Comparison of ENCODE assay signal across 7 cellular contexts in genomic region chr19:54231077-54231931, GRCh38. TPM values are rescaled to one million over a fixed set of nuclear protein-coding genes. Genes with fewer than 3 reads are reported as not detected.
DNase-seq lines count a peak whose midpoint lies in the region; TF ChIP-seq lines count a peak whose summit lies in the region.

No MANE protein-coding gene starts in this region.

- intact Hi-C loops in tibial artery (cut with DNase I; ENCODE audit: low total_unique reads), result loop anchor here (5.0 kb wide), 1 partner anchor 64 kb away; no protein-coding TSS in a partner anchor

- no peak overlapping the region for H3K4me3 ChIP-seq in tibial artery

- peak; percentile 80 for DNase-seq in GM13977 (ENCODE audit: low spot score)
- DNase-seq in M059J (ENCODE audit: low read depth), result peak; percentile 74
- DNase-seq in SK-MEL-5 (ENCODE audit: low read depth, low spot score), result peak; percentile 72
- peak; percentile 50 for DNase-seq in activated gamma-delta T cell (lab: John Stamatoyannopoulos, UW)
- peak; percentile 56 for DNase-seq in germinal center (ENCODE audit: low spot score)
- peak; percentile 95 for DNase-seq in osteocyte (ENCODE audit: extremely low spot score, unreplicated experiment)
- peak; percentile 78 to 86 for DNase-seq in tibial artery

- H3K4me3 Mint-ChIP-seq in osteocyte (ENCODE audit: unreplicated experiment), result no peak overlapping the region

- no peak overlapping the region for H3K27ac ChIP-seq in tibial artery

- peaks cover 2% of the 10 kb centered on the region for H3K4me1 Mint-ChIP-seq in osteocyte (ENCODE audit: unreplicated experiment)

- H3K36me3 Mint-ChIP-seq in osteocyte (ENCODE audit: unreplicated experiment), result no peaks in the 10 kb centered on the region

- H3K4me1 ChIP-seq in tibial artery, result no peaks in the 10 kb centered on the region

- TF ChIP-seq CTCF in GM13977 (IDR thresholded peaks at IDR 0.05; ENCODE audit: extremely low read depth, insufficient read depth, missing control alignments) (peak; percentile 96), osteocyte (IDR thresholded peaks at IDR 0.05) (peak; percentile 98), tibial artery (IDR thresholded peaks at IDR 0.05) (peak; percentile 80 to 84)

- peaks cover 0 to 22% of the 10 kb centered on the region in 2 donors for H3K27me3 ChIP-seq in tibial artery

- H3K27me3 Mint-ChIP-seq in osteocyte (ENCODE audit: unreplicated experiment), result peaks cover 36% of the 10 kb centered on the region

- no peaks in the 10 kb centered on the region for H3K9me3 ChIP-seq in tibial artery

- H3K27ac Mint-ChIP-seq in osteocyte (ENCODE audit: unreplicated experiment), result no peak overlapping the region

- H3K36me3 ChIP-seq in tibial artery, result no peaks in the 10 kb centered on the region

- in situ Hi-C loops in GM13977 (cut with MboI; ENCODE audit: low pct_unique_long_range_greater_than_20kb, low sequenced_read_pairs, unreplicated experiment), result no loop called here
- in situ Hi-C loops in SK-MEL-5 (cut with HindIII; ENCODE audit: low pct_unique_long_range_greater_than_20kb, low sequenced_read_pairs), result no loop called here

- H3K9me3 Mint-ChIP-seq in osteocyte (ENCODE audit: unreplicated experiment), result no peaks in the 10 kb centered on the region

RNA-seq across cellular contexts. Expression of gene LILRB3, which starts 8.5 kb away (rescaled TPM):
- not detected in 2 replicates for total RNA-seq in M059J (2014; rRNA removed; shearing (Covaris generic))
- total RNA-seq in SK-MEL-5 (2014; rRNA removed; shearing (Covaris generic)), result 1.1 TPM in 1 of 2 replicates, not detected in the other
- 0.14 TPM in 1 of 2 replicates, not detected in the other for polyA plus RNA-seq in SK-MEL-5 (2015; cell fraction: cytosol; rRNA removed)
- 0.31 TPM in 1 of 2 replicates, not detected in the other for polyA plus RNA-seq in SK-MEL-5 (2015; cell fraction: nucleus; rRNA removed)
- total RNA-seq in osteocyte, result not detected in 2 replicates

RNA-seq across cellular contexts. Expression of gene LILRA6, which starts 11.3 kb away (rescaled TPM):
- not detected in 2 replicates for total RNA-seq in M059J (2014; rRNA removed; shearing (Covaris generic))
- 0.16 TPM in 1 of 2 replicates, not detected in the other for total RNA-seq in SK-MEL-5 (2014; rRNA removed; shearing (Covaris generic))
- polyA plus RNA-seq in SK-MEL-5 (2015; cell fraction: cytosol; rRNA removed), result not detected in 2 replicates
- polyA plus RNA-seq in SK-MEL-5 (2015; cell fraction: nucleus; rRNA removed), result 1.7 TPM in 1 of 2 replicates, not detected in the other
- total RNA-seq in osteocyte, result not detected in 2 replicates

RNA-seq across cellular contexts. Expression of gene LILRB5, which starts 25.8 kb away (rescaled TPM):
- total RNA-seq in M059J (2014; rRNA removed; shearing (Covaris generic)), result not detected in 2 replicates
- not detected in 2 replicates for total RNA-seq in SK-MEL-5 (2014; rRNA removed; shearing (Covaris generic))
- not detected in 2 replicates for polyA plus RNA-seq in SK-MEL-5 (2015; cell fraction: cytosol; rRNA removed)
- 0.27 TPM in 1 of 2 replicates, not detected in the other for polyA plus RNA-seq in SK-MEL-5 (2015; cell fraction: nucleus; rRNA removed)
- total RNA-seq in osteocyte, result not detected in 2 replicates

RNA-seq across cellular contexts. Expression of gene RPS9, which starts 30.6 kb away (rescaled TPM):
- total RNA-seq in M059J (2014; rRNA removed; shearing (Covaris generic)), result 780 and 923 TPM in 2 replicates
- 2,354 and 2,678 TPM in 2 replicates for total RNA-seq in SK-MEL-5 (2014; rRNA removed; shearing (Covaris generic))
- polyA plus RNA-seq in SK-MEL-5 (2015; cell fraction: cytosol; rRNA removed), result 1,458 and 1,816 TPM in 2 replicates
- 255 and 330 TPM in 2 replicates for polyA plus RNA-seq in SK-MEL-5 (2015; cell fraction: nucleus; rRNA removed)
- total RNA-seq in osteocyte, result 1,011 TPM in 2 replicates

RNA-seq across cellular contexts. Expression of gene TSEN34, which starts 40.2 kb away (rescaled TPM):
- 116 and 173 TPM in 2 replicates for total RNA-seq in M059J (2014; rRNA removed; shearing (Covaris generic))
- total RNA-seq in SK-MEL-5 (2014; rRNA removed; shearing (Covaris generic)), result 46.1 and 49.0 TPM in 2 replicates
- 77.5 and 89.8 TPM in 2 replicates for polyA plus RNA-seq in SK-MEL-5 (2015; cell fraction: cytosol; rRNA removed)
- 13.8 and 24.9 TPM in 2 replicates for polyA plus RNA-seq in SK-MEL-5 (2015; cell fraction: nucleus; rRNA removed)
- total RNA-seq in osteocyte, result 51.1 and 53.7 TPM in 2 replicates
